ENCODE assay signal across 12 cellular contexts in genomic region chr5:43309657-43310056, GRCh38. TPM values are rescaled to one million over a fixed set of nuclear protein-coding genes. Genes with fewer than 3 reads are reported as not detected.
DNase-seq lines count a peak whose midpoint lies in the region; ATAC-seq and TF ChIP-seq lines count a peak whose summit lies in the region.
"Had no signal": no experiment of that assay in that cellular context is flagged by ENCODE, and none has a peak within 500 bp of the region (broad histone marks: within the 10 kb centered on the region; RNA-seq: fewer than 3 reads in every experiment).

No MANE protein-coding gene starts in this region.

- peaks cover 73% of the 10 kb centered on the region for H3K4me1 Mint-ChIP-seq in activated CD4-positive, alpha-beta T cell treated with anti-CD3 and anti-CD28 coated beads for 36 hours
- peaks cover 43% of the 10 kb centered on the region for H3K4me1 Mint-ChIP-seq in progenitor cell of endocrine pancreas (ENCODE audit: low read depth)
- peaks cover 25 to 34% of the 10 kb centered on the region in 2 donors for H3K4me1 Mint-ChIP-seq in effector memory CD8-positive, alpha-beta T cell (ENCODE audit: low read depth in 2 of 2)

- peak overlapping the region; percentile 73 for H3K27ac Mint-ChIP-seq in activated CD4-positive, alpha-beta T cell treated with anti-CD3 and anti-CD28 coated beads for 36 hours
- H3K27ac Mint-ChIP-seq in progenitor cell of endocrine pancreas = peak overlapping the region; percentile 84
- H3K27ac Mint-ChIP-seq in effector memory CD8-positive, alpha-beta T cell = no peak overlapping the region

- no peaks in the 10 kb centered on the region for H3K9me3 ChIP-seq in OCI-LY7 (ENCODE audit: low read length)
- H3K9me3 ChIP-seq: left ventricle myocardium inferior had no signal

- no peaks in the 10 kb centered on the region for H3K27me3 Mint-ChIP-seq in activated CD4-positive, alpha-beta T cell treated with anti-CD3 and anti-CD28 coated beads for 36 hours
- H3K27me3 Mint-ChIP-seq in progenitor cell of endocrine pancreas = no peaks in the 10 kb centered on the region
- H3K27me3 Mint-ChIP-seq in effector memory CD8-positive, alpha-beta T cell = no peaks in the 10 kb centered on the region

- H3K4me3 Mint-ChIP-seq in activated CD4-positive, alpha-beta T cell treated with anti-CD3 and anti-CD28 coated beads for 36 hours = peak overlapping the region; percentile 35
- peak overlapping the region; percentile 35 for H3K4me3 Mint-ChIP-seq in progenitor cell of endocrine pancreas (ENCODE audit: low read depth)
- H3K4me3 Mint-ChIP-seq in effector memory CD8-positive, alpha-beta T cell = no peak overlapping the region

- DNase-seq in activated CD4-positive, alpha-beta T cell treated with anti-CD3 and anti-CD28 coated beads for 36 hours = no peak
- no peak for DNase-seq in activated CD4-positive, alpha-beta T cell treated with anti-CD3 and anti-CD28 coated beads for 48 hours
- DNase-seq in OCI-LY7 (ENCODE audit: low spot score) = no peak
- peak; percentile 65 for DNase-seq in epithelial cell of prostate (ENCODE audit: low read depth, low spot score)
- no peak for DNase-seq in progenitor cell of endocrine pancreas (ENCODE audit: low spot score, unreplicated experiment)
- no peak for DNase-seq in epidermal melanocyte (ENCODE audit: insufficient read length, low spot score)
- DNase-seq in effector memory CD8-positive, alpha-beta T cell = no peak
- DNase-seq in UCSD-AML1 (lab: John Stamatoyannopoulos, UW; ENCODE audit: unreplicated experiment) = no peak
- DNase-seq: dorsolateral prefrontal cortex, left ventricle myocardium inferior, NCI-H1417 treated with DMSO at 0.1 percent for 48 hours had no signal

- no peak overlapping the region for H2AFZ ChIP-seq in OCI-LY7 (ENCODE audit: low read length)

- no peak for TF ChIP-seq CTCF in OCI-LY7 (conservative IDR thresholded peaks at IDR 0.05; ENCODE audit: low read length)
- no peak for TF ChIP-seq CTCF in progenitor cell of endocrine pancreas (IDR thresholded peaks at IDR 0.05; ENCODE audit: unreplicated experiment)

- H3K4me1 ChIP-seq in OCI-LY7 (ENCODE audit: insufficient read depth, low read length, poor library complexity, severe bottlenecking) = peaks cover 63% of the 10 kb centered on the region

- peaks cover 56% of the 10 kb centered on the region for H3K36me3 Mint-ChIP-seq in activated CD4-positive, alpha-beta T cell treated with anti-CD3 and anti-CD28 coated beads for 36 hours (ENCODE audit: low read depth)
- H3K36me3 Mint-ChIP-seq in progenitor cell of endocrine pancreas (ENCODE audit: insufficient read depth) = peaks cover 4% of the 10 kb centered on the region
- peaks cover 30% of the 10 kb centered on the region for H3K36me3 Mint-ChIP-seq in effector memory CD8-positive, alpha-beta T cell (ENCODE audit: insufficient read depth)

- peaks cover 4% of the 10 kb centered on the region for H3K9me3 Mint-ChIP-seq in activated CD4-positive, alpha-beta T cell treated with anti-CD3 and anti-CD28 coated beads for 36 hours (ENCODE audit: low read depth)
- H3K9me3 Mint-ChIP-seq in progenitor cell of endocrine pancreas (ENCODE audit: low read depth) = peaks cover 3% of the 10 kb centered on the region
- peaks cover 0 to 2% of the 10 kb centered on the region in 2 donors for H3K9me3 Mint-ChIP-seq in effector memory CD8-positive, alpha-beta T cell

- H3K36me3 ChIP-seq in OCI-LY7 (ENCODE audit: insufficient read depth, low read length) = peaks cover 61% of the 10 kb centered on the region
- H3K36me3 ChIP-seq: left ventricle myocardium inferior had no signal

- peaks cover 45% of the 10 kb centered on the region; the same call in 1 of the 2 replicates for H4K20me1 ChIP-seq in OCI-LY7 (ENCODE audit: insufficient read depth, low read length)

- CTCF ChIA-PET in activated CD4-positive, alpha-beta T cell treated with anti-CD3 and anti-CD28 coated beads for 36 hours (lab: Charles Lee) = interaction anchor here (2.6 kb wide), 1 partner anchor 80 kb away, joined by 9 read pairs; no protein-coding TSS in a partner anchor
- CTCF ChIA-PET in OCI-LY7 (lab: Charles Lee; ENCODE audit: unreplicated experiment) = no interaction called here

- POLR2A ChIA-PET in activated CD4-positive, alpha-beta T cell treated with anti-CD3 and anti-CD28 coated beads for 36 hours (lab: Charles Lee) = no interaction called here
- POLR2A ChIA-PET in OCI-LY7 (lab: Charles Lee) = interaction anchor here (0.6 to 2.3 kb wide), 5 partner anchors 12 to 316 kb away, joined by 3 to 7 read pairs (median 3); no protein-coding TSS in a partner anchor

- peaks cover 84% of the 10 kb centered on the region for H3K79me2 ChIP-seq in OCI-LY7 (ENCODE audit: insufficient read depth, low read depth, low read length)

- H3K4me3 ChIP-seq in OCI-LY7 (ENCODE audit: low read depth, low read length, poor library complexity, severe bottlenecking) = peak overlapping the region; percentile 23
- H3K4me3 ChIP-seq: left ventricle myocardium inferior had no signal

- H3K4me2 ChIP-seq in OCI-LY7 (ENCODE audit: low read length) = peak overlapping the region; percentile 72; the same call in 1 of the 2 replicates

- no TSS peak for BruUV-seq in OCI-LY7 (replicated peaks; lab: Mats Ljungman, UMichigan)

- intact Hi-C loops in activated CD4-positive, alpha-beta T cell treated with anti-CD3 and anti-CD28 coated beads for 36 hours (cut with DNase I, micrococcal nuclease) = loop anchor here (5.0 to 10.0 kb wide), 3 partner anchors 205 to 1495 kb away; partner anchors contain the start of genes C5orf34 (in 1 of the 2) and MRPS30 (in 1 of the 2)
- intact Hi-C loops in OCI-LY7 (cut with micrococcal nuclease; ENCODE audit: unreplicated experiment) = loop anchor here (5.0 kb wide), 4 partner anchors 202 to 1407 kb away; partner anchors contain the start of genes PAIP1 and RIMOC1

- H3K27ac ChIP-seq in OCI-LY7 (ENCODE audit: low read depth, low read length, poor library complexity, severe bottlenecking) (no peak overlapping the region), epithelial cell of prostate (peak overlapping the region; percentile 50)
- H3K27ac ChIP-seq: left ventricle myocardium inferior had no signal

- no peak for ATAC-seq in activated CD4-positive, alpha-beta T cell treated with anti-CD3 and anti-CD28 coated beads for 36 hours
- ATAC-seq in effector memory CD8-positive, alpha-beta T cell (replicated peaks) = no peak
- ATAC-seq: Right ventricle myocardium inferior had no signal

- no peaks in the 10 kb centered on the region for H3K9me2 ChIP-seq in OCI-LY7 (ENCODE audit: insufficient read depth, low read length)

RNA-seq across cellular contexts. Expression of gene HMGCS1, which starts 3.6 kb away (rescaled TPM):
- total RNA-seq in activated CD4-positive, alpha-beta T cell treated with anti-CD3 and anti-CD28 coated beads for 36 hours = 100 to 1,000 TPM in 1 of 2 experiments, 10 to 100 TPM in 1; 95.2 to 102 TPM
- total RNA-seq in OCI-LY7 (2014; rRNA removed; shearing (Covaris generic)) = 59.5 and 66.9 TPM in 2 replicates
- 202 and 236 TPM in 2 replicates for total RNA-seq in OCI-LY7 (2022)
- total RNA-seq in progenitor cell of endocrine pancreas = 170 and 196 TPM in 2 replicates

Comparison
In these comparisons a context has a peak if more than half of its experiments do, and no peak if none do; other contexts are left out.
1. H3K27ac Mint-ChIP-seq: peak in activated CD4-positive, alpha-beta T cell treated with anti-CD3 and anti-CD28 coated beads for 36 hours (single experiment) and progenitor cell of endocrine pancreas (single experiment); none in effector memory CD8-positive, alpha-beta T cell (0 of 2).
2. H3K4me3 Mint-ChIP-seq: peak in activated CD4-positive, alpha-beta T cell treated with anti-CD3 and anti-CD28 coated beads for 36 hours (single experiment) and progenitor cell of endocrine pancreas (single experiment); none in effector memory CD8-positive, alpha-beta T cell (0 of 2).